8 cellular contexts compared by ENCODE assay signal in the genomic region with DNA sequence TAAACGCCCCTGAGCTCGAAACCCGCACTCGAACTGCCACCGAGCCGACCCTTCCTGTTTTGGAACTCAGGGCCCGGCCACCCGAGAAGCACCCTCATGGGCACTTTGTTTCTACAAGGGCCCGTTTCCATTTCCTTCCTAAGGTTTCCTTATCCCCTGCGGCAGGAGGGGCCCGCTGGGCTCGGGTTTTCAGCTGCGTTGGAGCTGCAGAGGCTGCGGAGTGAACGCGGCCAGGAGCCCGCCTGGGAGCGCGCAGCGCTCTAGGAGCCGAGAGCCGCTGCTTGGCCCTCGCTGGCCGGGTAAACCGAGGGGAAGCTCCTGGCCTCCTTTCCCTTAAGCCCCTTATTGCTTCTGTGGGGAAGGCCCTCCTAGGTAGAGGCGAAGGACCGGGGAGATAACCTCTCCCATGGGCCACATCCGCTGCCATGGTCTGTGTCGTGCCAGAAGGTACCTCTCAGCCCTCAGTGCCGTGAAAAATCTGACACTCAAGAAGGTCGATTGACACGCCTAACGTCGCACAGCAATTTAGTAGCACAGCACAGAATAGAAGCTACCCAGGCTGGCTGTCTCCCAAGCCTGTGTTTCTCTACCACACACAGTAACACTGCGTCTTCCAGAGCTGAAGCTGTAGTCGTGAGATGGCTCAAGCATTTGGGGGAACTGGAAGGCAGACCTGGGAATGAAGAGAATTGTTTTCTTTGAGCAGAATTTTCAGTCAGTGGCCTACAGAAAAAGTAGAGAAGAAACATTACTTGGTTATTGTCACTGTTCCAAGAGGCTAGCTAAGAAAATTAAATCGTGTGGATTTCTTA. TPM values are rescaled to one million over a fixed set of nuclear protein-coding genes. Genes with fewer than 3 reads are reported as not detected.
DNase-seq lines count a peak whose midpoint lies in the region; ATAC-seq, FAIRE-seq and TF ChIP-seq lines count a peak whose summit lies in the region.

No MANE protein-coding gene starts in this region.

- DNase-seq in COR-L47 (lab: John Stamatoyannopoulos, UW) (peak; percentile 76), NCI-H128 (lab: John Stamatoyannopoulos, UW; ENCODE audit: unreplicated experiment) (peak; percentile 62), HepG2 (ENCODE audit: low spot score) (peak; percentile 13), HuH-7.5 (ENCODE audit: low spot score) (no peak)
- peak; percentile 32 to 53 (median 48) for DNase-seq in activated CD4-positive, CD25-positive, alpha-beta regulatory T cell (lab: John Stamatoyannopoulos, UW)
- peak; percentile 22 to 28 (median 25) for DNase-seq in stimulated activated CD4-positive, alpha-beta T cell treated with anti-CD3 and anti-CD28 coated beads, TNF-alpha, amount 100 ng/mL, for 24 hours (ENCODE audit: low read depth in 3 of 3)

- TF ChIP-seq EP300 in HepG2 (IDR thresholded peaks at IDR 0.05; ENCODE audit: low read depth in 2 of 2, low read length in 2 of 2), result no peak
- TF ChIP-seq EP300 in HepG2 (CRISPR knock-in tag; IDR thresholded peaks at IDR 0.05; ENCODE audit: borderline replicate concordance), result no peak

- H4K20me1 ChIP-seq in HepG2 (ENCODE audit: insufficient read depth, low read length), result no peaks in the 10 kb centered on the region

- peak overlapping the region; percentile 75 for H2AFZ ChIP-seq in HepG2 (ENCODE audit: low read length)

- POLR2A ChIA-PET in HepG2 (lab: Yijun Ruan, JAX), result interaction anchor here (0.6 to 8.4 kb wide), 11 partner anchors 8 to 313 kb away, joined by 3 to 105 read pairs (median 4); a partner anchor contains a TSS

- WGBS in HepG2 (ENCODE audit: low lambda C conversion rate), result under 1% methylated on average over 25 of the region's 37 CpGs

- peak overlapping the region; percentile 79 for H3K9ac ChIP-seq in HepG2 (ENCODE audit: insufficient read depth, low read depth, low read length)

- no peaks in the 10 kb centered on the region; a peak in 1 of 5 replicates for H3K27me3 ChIP-seq in HepG2 (ENCODE audit: control insufficient read depth in 1 of 2, insufficient read depth in 2 of 2, low read length in 2 of 2)

- H3K9me3 ChIP-seq in HepG2 (ENCODE audit: low read length), result no peaks in the 10 kb centered on the region

- ATAC-seq in GM21737 (IDR thresholded peaks at IDR 0.05; ENCODE audit: unreplicated experiment) (peak; percentile 13), HepG2 (peak; percentile 67)

- TF ChIP-seq CTCF in HepG2 (CRISPR knock-in tag; IDR thresholded peaks at IDR 0.05), result no peak

- H3K79me2 ChIP-seq in HepG2 (ENCODE audit: insufficient read depth, low read length), result no peaks in the 10 kb centered on the region

- FAIRE-seq in HepG2 (lab: Jason Lieb, UNC), result no peak

- in situ Hi-C loops in HepG2 (cut with HindIII; ENCODE audit: extremely low pct_ligation_motif_present, low pct_unique_long_range_greater_than_20kb), result no loop called here

- TF ChIP-seq RAD21 in HepG2 (CRISPR knock-in tag; IDR thresholded peaks at IDR 0.05), result no peak

- H3K4me3 ChIP-seq in HepG2 (replicated peaks in 1 of 3; ENCODE audit: insufficient read depth in 1 of 3, low read depth in 2 of 3, low read length in 3 of 3), result peak overlapping the region; percentile 72 to 76 (median 74)

- no peaks in the 10 kb centered on the region for H3K36me3 ChIP-seq in HepG2 (replicated peaks in 1 of 2; ENCODE audit: control insufficient read depth in 1 of 2, insufficient read depth in 2 of 2, low read length in 2 of 2)

- TSS peak; percentile 88 for BruUV-seq in HepG2 (replicated peaks; lab: Mats Ljungman, UMichigan)

- H3K27ac ChIP-seq in cingulate gyrus (ENCODE audit: low read depth, low read length) (peak overlapping the region; percentile 100), HepG2 (ENCODE audit: extremely low read length, insufficient read depth, low read length) (peak overlapping the region; percentile 96)

- CTCF ChIA-PET in HepG2 (lab: Yijun Ruan, JAX; ENCODE audit: low intra/inter-chr PET ratio, low total read pairs), result interaction anchor here (1.1 kb wide), 1 partner anchor 13 kb away, joined by 3 read pairs; a partner anchor contains a TSS

- H3K4me1 ChIP-seq in HepG2 (ENCODE audit: insufficient read depth, low read length), result peaks cover 44% of the 10 kb centered on the region

- intact Hi-C loops in HepG2 (cut with micrococcal nuclease; ENCODE audit: unreplicated experiment), result loop anchor here (1.0 to 2.0 kb wide), 4 partner anchors 15 to 429 kb away; a partner anchor contains a TSS

- TF ChIP-seq POLR2A in HepG2 (IDR thresholded peaks at IDR 0.05; ENCODE audit: insufficient read depth in 1 of 2, low read depth in 2 of 2, low read length in 2 of 2), result no peak

- H3K4me2 ChIP-seq in HepG2 (ENCODE audit: low read depth, low read length), result peak overlapping the region; percentile 98

TF ChIP-seq in HepG2, 621 proteins besides CTCF, POLR2A, EP300 and RAD21 (continues in another document):
- TF ChIP-seq ZNF850 (CRISPR knock-in tag; conservative IDR thresholded peaks at IDR 0.05), result peak; percentile 22; the same call in 1 of the 2 replicates
- peak; percentile 2; the same call in 1 of the 2 replicates for TF ChIP-seq PHF8 (CRISPR knock-in tag; IDR thresholded peaks at IDR 0.05)
- no peak for TF ChIP-seq TARDBP (CRISPR knock-in tag; IDR thresholded peaks at IDR 0.05)
- TF ChIP-seq, protein P1, sequence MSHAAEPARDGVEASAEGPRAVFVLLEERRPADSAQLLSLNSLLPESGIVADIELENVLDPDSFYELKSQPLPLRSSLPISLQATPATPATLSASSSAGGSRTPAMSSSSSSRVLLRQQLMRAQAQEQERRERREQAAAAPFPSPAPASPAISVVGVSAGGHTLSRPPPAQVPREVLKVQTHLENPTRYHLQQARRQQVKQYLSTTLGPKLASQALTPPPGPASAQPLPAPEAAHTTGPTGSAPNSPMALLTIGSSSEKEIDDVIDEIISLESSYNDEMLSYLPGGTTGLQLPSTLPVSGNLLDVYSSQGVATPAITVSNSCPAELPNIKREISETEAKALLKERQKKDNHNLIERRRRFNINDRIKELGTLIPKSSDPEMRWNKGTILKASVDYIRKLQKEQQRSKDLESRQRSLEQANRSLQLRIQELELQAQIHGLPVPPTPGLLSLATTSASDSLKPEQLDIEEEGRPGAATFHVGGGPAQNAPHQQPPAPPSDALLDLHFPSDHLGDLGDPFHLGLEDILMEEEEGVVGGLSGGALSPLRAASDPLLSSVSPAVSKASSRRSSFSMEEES (CRISPR knock-in tag; IDR thresholded peaks at IDR 0.05), result no peak

RNA-seq across cellular contexts. Expression of a gene that starts 12.9 kb away (rescaled TPM):
- 238 and 346 TPM in 2 replicates for total RNA-seq in HepG2 (2016; rRNA removed; fragmentation: Illumina TruSeq; extraction: Trizol)
- 29.6 and 47.4 TPM in 2 replicates for total RNA-seq in HepG2 (2016; cell fraction: cytosol; rRNA removed; fragmentation: Illumina TruSeq; extraction: Trizol; ENCODE audit: low read depth)
- 242 and 366 TPM in 2 replicates for total RNA-seq in HepG2 (2016; cell fraction: insoluble cytoplasmic fraction; rRNA removed; fragmentation: Illumina TruSeq; extraction: Trizol)
- total RNA-seq in HepG2 (2016; cell fraction: membrane; rRNA removed; fragmentation: Illumina TruSeq; extraction: Trizol), result 98.2 and 111 TPM in 2 replicates
- 91.7 and 108 TPM in 2 replicates for total RNA-seq in HepG2 (2016; cell fraction: nucleus; rRNA removed; fragmentation: Illumina TruSeq; extraction: Trizol)
- 80.5 and 110 TPM in 2 replicates for polyA plus RNA-seq in HepG2 (2011; rRNA removed)
- 96.0 and 112 TPM in 2 replicates for polyA plus RNA-seq in HepG2 (2011; cell fraction: cytosol; rRNA removed)
- polyA plus RNA-seq in HepG2 (2011; cell fraction: nucleus; rRNA removed), result 50.1 and 52.3 TPM in 2 replicates
- polyA plus RNA-seq in HepG2 (2012), result 119 and 120 TPM in 2 replicates
- polyA plus RNA-seq in HepG2 (2016; cell fraction: cytosol; fragmentation: Illumina TruSeq; extraction: Trizol; ENCODE audit: low read depth), result 40.5 and 51.9 TPM in 2 replicates
- 366 and 395 TPM in 2 replicates for polyA plus RNA-seq in HepG2 (2016; cell fraction: insoluble cytoplasmic fraction; fragmentation: Illumina TruSeq; extraction: Trizol; ENCODE audit: low read depth)
- polyA plus RNA-seq in HepG2 (2016; cell fraction: membrane; fragmentation: Illumina TruSeq; extraction: Trizol; ENCODE audit: low read depth), result 92.6 and 101 TPM in 2 replicates
- polyA plus RNA-seq in HepG2 (2016; cell fraction: nucleus; fragmentation: Illumina TruSeq; extraction: Trizol; ENCODE audit: insufficient read depth, low read depth), result 160 and 164 TPM in 2 replicates
- polyA minus RNA-seq in HepG2 (2011; rRNA and poly(A)+ RNA removed; ENCODE audit: low replicate concordance), result 189 and 213 TPM in 2 replicates
- 93.2 and 109 TPM in 2 replicates for polyA minus RNA-seq in HepG2 (2011; cell fraction: cytosol; rRNA and poly(A)+ RNA removed)
- polyA minus RNA-seq in HepG2 (2011; cell fraction: nucleus; rRNA and poly(A)+ RNA removed), result 128 and 155 TPM in 2 replicates

RNA-seq across cellular contexts. Expression of a gene that starts 52.2 kb away (rescaled TPM):
- total RNA-seq in HepG2 (2016; rRNA removed; fragmentation: Illumina TruSeq; extraction: Trizol), result 12.5 and 16.9 TPM in 2 replicates
- 2.5 and 3.0 TPM in 2 replicates for total RNA-seq in HepG2 (2016; cell fraction: cytosol; rRNA removed; fragmentation: Illumina TruSeq; extraction: Trizol; ENCODE audit: low read depth)
- 14.5 and 15.2 TPM in 2 replicates for total RNA-seq in HepG2 (2016; cell fraction: insoluble cytoplasmic fraction; rRNA removed; fragmentation: Illumina TruSeq; extraction: Trizol)
- total RNA-seq in HepG2 (2016; cell fraction: membrane; rRNA removed; fragmentation: Illumina TruSeq; extraction: Trizol), result 3.4 and 3.9 TPM in 2 replicates
- 19.1 and 19.5 TPM in 2 replicates for total RNA-seq in HepG2 (2016; cell fraction: nucleus; rRNA removed; fragmentation: Illumina TruSeq; extraction: Trizol)
- 5.6 TPM in 2 replicates for polyA plus RNA-seq in HepG2 (2011; rRNA removed)
- polyA plus RNA-seq in HepG2 (2011; cell fraction: cytosol; rRNA removed), result 4.7 and 5.4 TPM in 2 replicates
- polyA plus RNA-seq in HepG2 (2011; cell fraction: nucleus; rRNA removed), result 12.3 and 13.4 TPM in 2 replicates
- 5.2 and 6.2 TPM in 2 replicates for polyA plus RNA-seq in HepG2 (2012)
- 0.38 and 0.41 TPM in 2 replicates for polyA plus RNA-seq in HepG2 (2016; cell fraction: cytosol; fragmentation: Illumina TruSeq; extraction: Trizol; ENCODE audit: low read depth)
- polyA plus RNA-seq in HepG2 (2016; cell fraction: insoluble cytoplasmic fraction; fragmentation: Illumina TruSeq; extraction: Trizol; ENCODE audit: low read depth), result 9.6 and 10.3 TPM in 2 replicates
- polyA plus RNA-seq in HepG2 (2016; cell fraction: membrane; fragmentation: Illumina TruSeq; extraction: Trizol; ENCODE audit: low read depth), result 0.86 and 0.92 TPM in 2 replicates
- polyA plus RNA-seq in HepG2 (2016; cell fraction: nucleus; fragmentation: Illumina TruSeq; extraction: Trizol; ENCODE audit: insufficient read depth, low read depth), result 14.5 and 18.6 TPM in 2 replicates
- polyA minus RNA-seq in HepG2 (2011; rRNA and poly(A)+ RNA removed; ENCODE audit: low replicate concordance), result 9.4 and 26.4 TPM in 2 replicates
- polyA minus RNA-seq in HepG2 (2011; cell fraction: cytosol; rRNA and poly(A)+ RNA removed), result 3.1 and 3.3 TPM in 2 replicates
- polyA minus RNA-seq in HepG2 (2011; cell fraction: nucleus; rRNA and poly(A)+ RNA removed), result 24.8 and 25.6 TPM in 2 replicates
